ENCODE assay signal across 9 cellular contexts in the genomic region with DNA sequence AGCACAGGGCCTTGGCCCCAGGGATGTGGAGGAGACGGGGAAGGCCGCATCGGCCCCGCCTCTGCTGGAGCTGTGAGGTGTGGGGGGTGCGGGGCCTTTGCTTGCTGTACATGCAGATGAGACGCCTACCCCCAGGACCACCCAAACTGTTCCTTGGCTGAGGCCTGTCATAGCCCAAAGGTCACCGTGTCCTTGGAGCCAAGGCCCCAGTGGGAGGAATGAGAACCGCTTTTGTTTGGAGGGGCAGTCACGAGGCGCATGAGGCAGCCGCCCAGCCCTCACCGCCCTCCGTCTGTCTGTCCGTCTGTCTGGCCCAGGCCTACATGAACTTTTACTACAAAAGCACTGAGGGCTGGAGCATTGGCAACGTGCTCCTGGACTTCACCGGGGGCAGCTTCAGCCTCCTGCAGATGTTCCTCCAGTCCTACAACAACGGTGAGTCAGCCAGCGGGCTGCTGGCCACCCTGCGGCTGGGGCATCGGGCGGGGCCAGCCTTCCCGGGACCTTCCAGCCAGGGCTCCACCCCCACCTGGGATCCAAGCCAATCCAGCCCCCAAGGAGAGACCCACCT. TPM values are rescaled to one million over a fixed set of nuclear protein-coding genes. Genes with fewer than 3 reads are reported as not detected.
DNase-seq lines count a peak whose midpoint lies in the region; ATAC-seq, FAIRE-seq and TF ChIP-seq lines count a peak whose summit lies in the region.
"Had no signal": no experiment of that assay in that cellular context is flagged by ENCODE, and none has a peak within 500 bp of the region (broad histone marks: within the 10 kb centered on the region; RNA-seq: fewer than 3 reads in every experiment).

No MANE protein-coding gene starts in this region.

- no peaks in the 10 kb centered on the region for H3K27me3 ChIP-seq in esophagus squamous epithelium
- no peaks in the 10 kb centered on the region for H3K27me3 ChIP-seq in muscle layer of colon (ENCODE audit: control insufficient read depth in 1 of 2, insufficient read depth in 2 of 2, low read length in 2 of 2)

- peaks cover 3% of the 10 kb centered on the region for H3K4me1 Mint-ChIP-seq in T-helper 17 cell

- H3K27ac ChIP-seq in A549: peak overlapping the region; percentile 42 to 80
- peak overlapping the region; percentile 55 to 85 (median 77) for H3K27ac ChIP-seq in esophagus squamous epithelium
- peak overlapping the region; percentile 78 for H3K27ac ChIP-seq in muscle layer of colon (ENCODE audit: low read depth, low read length)

- POLR2A ChIA-PET in A549 (lab: Yijun Ruan, JAX): interaction anchor here (0.6 to 2.9 kb wide), 4 partner anchors 8 to 47 kb away, joined by 3 to 21 read pairs (median 8); a partner anchor contains a TSS

- peaks cover 15% of the 10 kb centered on the region for H3K4me1 ChIP-seq in A549
- H3K4me1 ChIP-seq in esophagus squamous epithelium: peaks cover 23 to 68% (median 27%) of the 10 kb centered on the region in 3 donors
- peaks cover 16% of the 10 kb centered on the region for H3K4me1 ChIP-seq in muscle layer of colon (ENCODE audit: insufficient read depth, low read length)

- CTCF ChIA-PET in A549 (lab: Yijun Ruan, JAX): interaction anchor here (0.9 to 6.8 kb wide), 5 partner anchors 8 to 611 kb away, joined by 3 to 43 read pairs (median 4); no protein-coding TSS in a partner anchor

- H3K4me3 ChIP-seq in A549 (no peak overlapping the region), esophagus squamous epithelium (no peak overlapping the region), muscle layer of colon (ENCODE audit: low read depth in 1 of 2, low read length in 2 of 2) (no peak overlapping the region)

- H3K4me2 ChIP-seq in A549: peak overlapping the region; percentile 47

- TF ChIP-seq CTCF in A549 (IDR thresholded peaks at IDR 0.05) (no peak), esophagus squamous epithelium (IDR thresholded peaks at IDR 0.05) (peak in 2 of 6 experiments; percentile 21 to 22)

- H3K27me3 Mint-ChIP-seq in T-helper 17 cell: no peaks in the 10 kb centered on the region

- intact Hi-C loops in esophagus squamous epithelium (cut with DNase I): no loop called here

- H3K36me3 ChIP-seq in esophagus squamous epithelium: peaks cover 15 to 48% (median 25%) of the 10 kb centered on the region in 3 donors
- H3K36me3 ChIP-seq in muscle layer of colon (ENCODE audit: insufficient read depth, low read length): peaks cover 19% of the 10 kb centered on the region

- no peak for FAIRE-seq in A549 (lab: Jason Lieb, UNC)
- FAIRE-seq in RCC 7860 (lab: Jason Lieb, UNC): no peak
- no peak for FAIRE-seq in GM12892 (lab: Jason Lieb, UNC)

- no peak overlapping the region for H3K27ac Mint-ChIP-seq in T-helper 17 cell

- ATAC-seq in A549 (peak; percentile 51 to 68), T-helper 17 cell (no peak)

- no peak for TF ChIP-seq POLR2A in A549 (IDR thresholded peaks at IDR 0.05; ENCODE audit: low read length)
- no peak for TF ChIP-seq POLR2A in esophagus squamous epithelium (IDR thresholded peaks at IDR 0.05)
- TF ChIP-seq POLR2A in GM12892 (IDR thresholded peaks at IDR 0.05; ENCODE audit: low read depth, low read length): no peak

- no peak overlapping the region for H3K9ac ChIP-seq in muscle layer of colon (ENCODE audit: low read length)

- no peaks in the 10 kb centered on the region for H3K9me3 ChIP-seq in A549
- no peaks in the 10 kb centered on the region for H3K9me3 ChIP-seq in esophagus squamous epithelium
- H3K9me3 ChIP-seq in muscle layer of colon (ENCODE audit: low read length): no peaks in the 10 kb centered on the region
- no peaks in the 10 kb centered on the region for H3K9me3 ChIP-seq in T-helper 17 cell (ENCODE audit: control insufficient read depth, low read length, poor library complexity, severe bottlenecking)

- peak; percentile 61 to 80 for DNase-seq in A549 (ENCODE audit: low read depth in 1 of 2, low spot score in 1 of 2)
- peak; percentile 60 for DNase-seq in RCC 7860 (ENCODE audit: low spot score)
- no peak for DNase-seq in esophagus squamous epithelium (lab: John Stamatoyannopoulos, UW)
- DNase-seq in GM12892 (ENCODE audit: insufficient read length): no peak
- DNase-seq in T-helper 17 cell: no peak
- no peak for DNase-seq in activated CD4-positive, alpha-beta T cell treated with anti-CD3 and anti-CD28 coated beads for 4 hours
- no peak for DNase-seq in pons (ENCODE audit: low spot score)
- DNase-seq: AML-193 had no signal

- no peak overlapping the region for H3K4me3 Mint-ChIP-seq in T-helper 17 cell

- no peak for TF ChIP-seq RAD21 in A549 (conservative IDR thresholded peaks at IDR 0.05 in 1 of 2, IDR thresholded peaks at IDR 0.05 in 1 of 2)

- WGBS in A549 (ENCODE audit: missing lambda C conversion rate): 63% methylated on average over 12 of the region's 22 CpGs
- WGBS in esophagus squamous epithelium, 2 donors: 33 to 53% methylated on average over 4 to 12 of the region's 22 CpGs

- TF ChIP-seq EP300 in A549 (IDR thresholded peaks at IDR 0.05): no peak

- no peaks in the 10 kb centered on the region for H3K36me3 Mint-ChIP-seq in T-helper 17 cell (ENCODE audit: low read depth)

TF ChIP-seq in A549, 52 proteins besides CTCF, POLR2A, EP300 and RAD21 (continues in another document):
- no peak for TF ChIP-seq TP53 (CRISPR knock-in tag; IDR thresholded peaks at IDR 0.05)
- no peak for TF ChIP-seq FOXS1 (CRISPR knock-in tag; IDR thresholded peaks at IDR 0.05)
- TF ChIP-seq, protein P1, sequence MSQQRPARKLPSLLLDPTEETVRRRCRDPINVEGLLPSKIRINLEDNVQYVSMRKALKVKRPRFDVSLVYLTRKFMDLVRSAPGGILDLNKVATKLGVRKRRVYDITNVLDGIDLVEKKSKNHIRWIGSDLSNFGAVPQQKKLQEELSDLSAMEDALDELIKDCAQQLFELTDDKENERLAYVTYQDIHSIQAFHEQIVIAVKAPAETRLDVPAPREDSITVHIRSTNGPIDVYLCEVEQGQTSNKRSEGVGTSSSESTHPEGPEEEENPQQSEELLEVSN (IDR thresholded peaks at IDR 0.05; ENCODE audit: borderline replicate concordance, low read depth): no peak
- TF ChIP-seq HEYL (CRISPR knock-in tag; IDR thresholded peaks at IDR 0.05): no peak
- TF ChIP-seq JUNB (IDR thresholded peaks at IDR 0.05): no peak
- TF ChIP-seq RNF2 (IDR thresholded peaks at IDR 0.05; ENCODE audit: borderline replicate concordance, low read depth): no peak
- no peak for TF ChIP-seq KDM1A (IDR thresholded peaks at IDR 0.05; ENCODE audit: low read depth)
- TF ChIP-seq ESRRA (IDR thresholded peaks at IDR 0.05; ENCODE audit: borderline replicate concordance, low read length): peak; percentile 93

RNA-seq across cellular contexts. Expression of a gene that starts 8.8 kb away (rescaled TPM):
- polyA plus RNA-seq in A549 (2011; rRNA removed): 89.1 and 122 TPM in 2 replicates
- polyA plus RNA-seq in A549 (2012; cell fraction: cytosol; rRNA removed): 172 and 239 TPM in 2 replicates
- polyA plus RNA-seq in A549 (2012; cell fraction: nucleus; rRNA removed): 185 and 192 TPM in 2 replicates
- 229 to 234 TPM (median 233 TPM) in 3 replicates for polyA plus RNA-seq in A549 (2017; fragmentation: RNase III; extraction: RNeasy Plus Mini Kit Qiagen cat#74134 plus additional on column Dnase treatment)
- polyA minus RNA-seq in A549 (2011; rRNA and poly(A)+ RNA removed): 92.7 and 105 TPM in 2 replicates
- 100 to 1,000 TPM; 185 to 371 (median 293) TPM for total RNA-seq in esophagus squamous epithelium
- polyA plus RNA-seq in GM12892 (2012; ENCODE audit: missing spikeins): 12.0 TPM
- 10 to 100 TPM in 1 of 2 donors, 1 to 10 TPM in 1; 9.1 to 32.9 TPM for total RNA-seq in T-helper 17 cell

RNA-seq across cellular contexts. Expression of a gene that starts 9.0 kb away (rescaled TPM):
- polyA plus RNA-seq in A549 (2011; rRNA removed) (53.3 and 68.3 TPM in 2 replicates), A549 (2017; fragmentation: RNase III; extraction: RNeasy Plus Mini Kit Qiagen cat#74134 plus additional on column Dnase treatment) (109 to 122 TPM (median 115 TPM) in 3 replicates)
- polyA plus RNA-seq in A549 (2012; cell fraction: cytosol; rRNA removed): 167 and 256 TPM in 2 replicates
- 139 and 184 TPM in 2 replicates for polyA plus RNA-seq in A549 (2012; cell fraction: nucleus; rRNA removed)
- 17.1 and 18.5 TPM in 2 replicates for polyA minus RNA-seq in A549 (2011; rRNA and poly(A)+ RNA removed)
- total RNA-seq in esophagus squamous epithelium (10 to 100 TPM; 14.5 to 26.3 (median 19.0) TPM), T-helper 17 cell (10 to 100 TPM; 23.0 to 28.7 TPM)
- polyA plus RNA-seq in GM12892 (2012; ENCODE audit: missing spikeins): 37.1 TPM

RNA-seq across cellular contexts. Expression of a gene that starts 23.1 kb away (rescaled TPM):
- 6.5 and 7.4 TPM in 2 replicates for polyA plus RNA-seq in A549 (2011; rRNA removed)
- 7.4 and 10.3 TPM in 2 replicates for polyA plus RNA-seq in A549 (2012; cell fraction: cytosol; rRNA removed)
- 12.8 and 15.7 TPM in 2 replicates for polyA plus RNA-seq in A549 (2012; cell fraction: nucleus; rRNA removed)
- polyA plus RNA-seq in A549 (2017; fragmentation: RNase III; extraction: RNeasy Plus Mini Kit Qiagen cat#74134 plus additional on column Dnase treatment): 15.5 to 20.3 TPM (median 16.3 TPM) in 3 replicates
- polyA minus RNA-seq in A549 (2011; rRNA and poly(A)+ RNA removed): 5.7 and 6.9 TPM in 2 replicates
- total RNA-seq in esophagus squamous epithelium: 10 to 100 TPM in 2 of 4 donors, 1 to 10 TPM in 2; 5.9 to 14.3 (median 9.8) TPM
- 5.6 TPM for polyA plus RNA-seq in GM12892 (2012; ENCODE audit: missing spikeins)
- total RNA-seq in T-helper 17 cell: 1 to 10 TPM; 6.9 to 7.4 TPM

RNA-seq across cellular contexts. Expression of a gene that starts 23.6 kb away (rescaled TPM):
- polyA plus RNA-seq in A549 (2011; rRNA removed) (10.7 and 13.4 TPM in 2 replicates), A549 (2017; fragmentation: RNase III; extraction: RNeasy Plus Mini Kit Qiagen cat#74134 plus additional on column Dnase treatment) (9.5 to 11.2 TPM (median 10.9 TPM) in 3 replicates)
- polyA plus RNA-seq in A549 (2012; cell fraction: cytosol; rRNA removed): 15.7 and 19.9 TPM in 2 replicates
- 29.1 and 32.1 TPM in 2 replicates for polyA plus RNA-seq in A549 (2012; cell fraction: nucleus; rRNA removed)
- polyA minus RNA-seq in A549 (2011; rRNA and poly(A)+ RNA removed): 24.3 TPM in 2 replicates
- total RNA-seq in esophagus squamous epithelium (10 to 100 TPM; 10.8 to 16.8 (median 14.3) TPM), T-helper 17 cell (1 to 10 TPM; 5.3 to 6.4 TPM)
- 6.5 TPM for polyA plus RNA-seq in GM12892 (2012; ENCODE audit: missing spikeins)

RNA-seq across cellular contexts. Expression of a gene that starts 36.3 kb away (rescaled TPM):
- polyA plus RNA-seq in A549 (2011; rRNA removed) (7.8 and 12.2 TPM in 2 replicates), A549 (2017; fragmentation: RNase III; extraction: RNeasy Plus Mini Kit Qiagen cat#74134 plus additional on column Dnase treatment) (10.6 to 13.3 TPM (median 11.8 TPM) in 3 replicates)
- polyA plus RNA-seq in A549 (2012; cell fraction: cytosol; rRNA removed): 14.5 and 17.4 TPM in 2 replicates
- 30.8 and 32.3 TPM in 2 replicates for polyA plus RNA-seq in A549 (2012; cell fraction: nucleus; rRNA removed)
- polyA minus RNA-seq in A549 (2011; rRNA and poly(A)+ RNA removed): 10.5 and 12.9 TPM in 2 replicates
- total RNA-seq in esophagus squamous epithelium (1 to 10 TPM in 1 of 4 donors, under 1 TPM in 2, not detected in 1; 0.38 to 1.1 (median 0.97) TPM), T-helper 17 cell (10 to 100 TPM; 21.8 to 34.2 TPM)
- polyA plus RNA-seq in GM12892 (2012; ENCODE audit: missing spikeins): 13.9 TPM

Comparison
In these comparisons a context has a peak if more than half of its experiments do, and no peak if none do; other contexts are left out.
1. DNase-seq: peak in A549 (2 of 2) and RCC 7860 (single experiment); none in esophagus squamous epithelium (single experiment), GM12892 (single experiment), T-helper 17 cell (0 of 3), activated CD4-positive, alpha-beta T cell treated with anti-CD3 and anti-CD28 coated beads for 4 hours (0 of 2) and pons (single experiment).
2. RNA of a gene that starts 8.8 kb away (total RNA-seq): 185 to 371 TPM in esophagus squamous epithelium; 9.1 to 32.9 TPM in T-helper 17 cell; every median in the first group is over 4 times any median in the second.
3. Peak in every context shown above with its lines, with median percentiles within 50 percentile points of each other: H3K27ac ChIP-seq.